In genomic region chr2:95017308-95017630, GRCh38 we compare ENCODE assay signal across 22 cellular contexts. TPM values are rescaled to one million over a fixed set of nuclear protein-coding genes. Genes with fewer than 3 reads are reported as not detected.
"Had no signal": no experiment of that assay in that cellular context is flagged by ENCODE, and none has a peak within 500 bp of the region (broad histone marks: within the 10 kb centered on the region; RNA-seq: fewer than 3 reads in every experiment).

No MANE protein-coding gene starts in this region.

- H3K9me3 Mint-ChIP-seq: naive thymus-derived CD8-positive, alpha-beta T cell; stimulated activated naive CD8-positive, alpha-beta T cell treated with anti-CD3 and anti-CD28 coated beads, Interleukin-15, Interleukin-2, amounts not matched to agents 100 ng/mL and 50 ng/mL, for 24 hours had no signal

- H3K4me2 ChIP-seq: hepatocyte had no signal

- H2AFZ ChIP-seq: hepatocyte had no signal

- H3K36me3 ChIP-seq: ascending aorta, breast epithelium, esophagus muscularis mucosa, left lung, thoracic aorta had no signal

- H3K79me2 ChIP-seq: hepatocyte had no signal

- H3K36me3 Mint-ChIP-seq: naive thymus-derived CD8-positive, alpha-beta T cell had no signal

- H3K4me3 Mint-ChIP-seq: naive thymus-derived CD8-positive, alpha-beta T cell; stimulated activated naive CD8-positive, alpha-beta T cell treated with anti-CD3 and anti-CD28 coated beads, Interleukin-15, Interleukin-2, amounts not matched to agents 100 ng/mL and 50 ng/mL, for 24 hours had no signal

- DNase-seq: activated CD4-positive, alpha-beta T cell treated with anti-CD3 and anti-CD28 coated beads for 1 hour; activated CD4-positive, alpha-beta T cell treated with anti-CD3 and anti-CD28 coated beads, Interleukin-2, amount 50 U/mL, for 4 hours; activated naive CD4-positive, alpha-beta T cell; activated T-cell treated with anti-CD3 and anti-CD28 coated beads for 4 hours; dermis blood vessel endothelial cell; islet precursor cell; left lung; mammary epithelial cell; stimulated activated CD4-positive, alpha-beta T cell treated with anti-CD3 and anti-CD28 coated beads, Interleukin-15, amount 100 ng/mL, for 24 hours; stimulated activated CD4-positive, alpha-beta T cell treated with anti-CD3 and anti-CD28 coated beads, Interleukin-4, amount 100 ng/mL, for 1 hour; T-helper 1 cell had no signal

- H3K9me3 ChIP-seq: ascending aorta, breast epithelium, esophagus muscularis mucosa, left lung, thoracic aorta had no signal

- H3K4me1 ChIP-seq: ascending aorta, breast epithelium had no signal

- H3K27ac Mint-ChIP-seq: stimulated activated naive CD8-positive, alpha-beta T cell treated with anti-CD3 and anti-CD28 coated beads, Interleukin-15, Interleukin-2, amounts not matched to agents 100 ng/mL and 50 ng/mL, for 24 hours had no signal

- H3K4me3 ChIP-seq: ascending aorta, breast epithelium, esophagus muscularis mucosa, hepatocyte, left lung, skin epidermis, thoracic aorta had no signal

- ATAC-seq: left lung; naive thymus-derived CD8-positive, alpha-beta T cell had no signal

- H3K27ac ChIP-seq: ascending aorta, breast epithelium, esophagus muscularis mucosa, hepatocyte, left lung, skin epidermis, thoracic aorta had no signal

- H3K27me3 Mint-ChIP-seq: naive thymus-derived CD8-positive, alpha-beta T cell; stimulated activated naive CD8-positive, alpha-beta T cell treated with anti-CD3 and anti-CD28 coated beads, Interleukin-15, Interleukin-2, amounts not matched to agents 100 ng/mL and 50 ng/mL, for 24 hours had no signal

- H3K27me3 ChIP-seq: ascending aorta, hepatocyte had no signal

RNA-seq across cellular contexts. Expression of gene MAL, which starts 8.2 kb away (rescaled TPM):
- total RNA-seq: ascending aorta, cerebellum, fibroblast of villous mesenchyme, glomerular endothelial cell, mammary epithelial cell, thoracic aorta had no signal
- polyA plus RNA-seq: hepatocyte, mammary epithelial cell had no signal
